In the genomic region with DNA sequence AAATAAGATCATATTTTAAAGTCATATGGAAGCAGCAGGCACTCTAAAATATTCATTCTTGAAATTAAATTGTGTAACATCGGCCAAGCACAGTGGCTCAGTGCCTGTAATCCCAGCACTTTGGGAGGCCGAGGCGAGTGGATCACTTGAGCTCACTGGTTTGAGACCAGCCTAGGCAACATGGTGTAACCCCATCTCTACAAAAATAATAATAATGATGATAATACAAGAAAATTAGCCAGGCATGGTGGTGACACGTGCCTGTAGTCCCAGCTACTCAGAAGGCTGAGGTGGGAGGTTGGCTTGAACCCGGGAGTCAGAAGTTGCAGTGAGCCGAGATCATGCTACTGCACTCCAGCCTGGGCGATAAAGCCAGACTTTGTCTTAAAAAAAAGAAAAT, we compare ENCODE assay signal across 25 cellular contexts.
"Had no signal": no experiment of that assay in that cellular context is flagged by ENCODE, and none has a peak within 500 bp of the region (broad histone marks: within the 10 kb centered on the region; RNA-seq: fewer than 3 reads in every experiment).

No MANE protein-coding gene starts in this region.

- H3K27ac ChIP-seq: adrenal gland, Peyer's patch, RWPE1, SJCRH30 had no signal

- H3K36me3 Mint-ChIP-seq: activated naive CD4-positive, alpha-beta T cell treated with anti-CD3 and anti-CD28 coated beads, Interleukin-2, amount 10 ng/mL, durations not matched to agents 7 days and 5 days; activated naive CD8-positive, alpha-beta T cell treated with anti-CD3 and anti-CD28 coated beads, Interleukin-2, amount 10 ng/mL, durations not matched to agents 7 days and 5 days had no signal

- H3K36me3 ChIP-seq: adrenal gland, MG63, Peyer's patch, SJCRH30 had no signal

- H3K27me3 Mint-ChIP-seq: activated naive CD8-positive, alpha-beta T cell treated with anti-CD3 and anti-CD28 coated beads, Interleukin-2, amount 10 ng/mL, durations not matched to agents 7 days and 5 days had no signal

- H3K4me2 ChIP-seq: SK-N-SH had no signal

- H3K4me3 ChIP-seq: adrenal gland, MG63, Peyer's patch, SJCRH30 had no signal

- H3K9ac ChIP-seq: SK-N-SH had no signal

- FAIRE-seq: bronchial epithelial cell had no signal

- DNase-seq: activated CD4-positive, alpha-beta T cell treated with anti-CD3 and anti-CD28 coated beads for 4 hours; activated gamma-delta T cell; activated naive CD4-positive, alpha-beta T cell treated with anti-CD3 and anti-CD28 coated beads, Interleukin-2, amount 10 ng/mL, durations not matched to agents 7 days and 5 days; activated naive CD8-positive, alpha-beta T cell treated with anti-CD3 and anti-CD28 coated beads, Interleukin-2, amount 10 ng/mL, durations not matched to agents 7 days and 5 days; activated T-cell treated with anti-CD3 and anti-CD28 coated beads for 4 hours; activated T-cell treated with anti-CD3 and anti-CD28 coated beads, Interleukin-2, amount 50 U/mL, for 48 hours; adrenal gland; anterior cingulate cortex; central memory CD4-positive, alpha-beta T cell; MG63; NCI-H1105; NCI-H1436; NCI-H1694 treated with DMSO at 0.1 percent for 48 hours; NCI-H2029 treated with DMSO at 0.1 percent for 48 hours; NCI-H345; NCI-H510A; NK-92 treated with Interleukin-12 subunit alpha and Interleukin-12 subunit beta, amount 100 ng/mL, for 24 hours; Peyer's patch; Right ventricle myocardium superior; SK-N-SH; T-helper 1 cell had no signal

- H3K4me1 Mint-ChIP-seq: activated naive CD4-positive, alpha-beta T cell treated with anti-CD3 and anti-CD28 coated beads, Interleukin-2, amount 10 ng/mL, durations not matched to agents 7 days and 5 days; activated naive CD8-positive, alpha-beta T cell treated with anti-CD3 and anti-CD28 coated beads, Interleukin-2, amount 10 ng/mL, durations not matched to agents 7 days and 5 days; activated T-helper 17 cell treated with anti-CD3 and anti-CD28 coated beads, Interleukin-2, amount 50 U/mL, for 72 hours had no signal

- H3K27me3 ChIP-seq: MG63, Peyer's patch, SJCRH30 had no signal

- H3K9me3 Mint-ChIP-seq: activated naive CD4-positive, alpha-beta T cell treated with anti-CD3 and anti-CD28 coated beads, Interleukin-2, amount 10 ng/mL, durations not matched to agents 7 days and 5 days; activated naive CD8-positive, alpha-beta T cell treated with anti-CD3 and anti-CD28 coated beads, Interleukin-2, amount 10 ng/mL, durations not matched to agents 7 days and 5 days had no signal

- H3K9me3 ChIP-seq: adrenal gland, MG63, Peyer's patch, SJCRH30, SK-N-SH had no signal

- H3K4me1 ChIP-seq: adrenal gland, Peyer's patch, SJCRH30 had no signal

- H3K27ac Mint-ChIP-seq: activated naive CD4-positive, alpha-beta T cell treated with anti-CD3 and anti-CD28 coated beads, Interleukin-2, amount 10 ng/mL, durations not matched to agents 7 days and 5 days; activated naive CD8-positive, alpha-beta T cell treated with anti-CD3 and anti-CD28 coated beads, Interleukin-2, amount 10 ng/mL, durations not matched to agents 7 days and 5 days; activated T-helper 17 cell treated with anti-CD3 and anti-CD28 coated beads, Interleukin-2, amount 50 U/mL, for 72 hours had no signal

- H3K4me3 Mint-ChIP-seq: activated naive CD4-positive, alpha-beta T cell treated with anti-CD3 and anti-CD28 coated beads, Interleukin-2, amount 10 ng/mL, durations not matched to agents 7 days and 5 days; activated naive CD8-positive, alpha-beta T cell treated with anti-CD3 and anti-CD28 coated beads, Interleukin-2, amount 10 ng/mL, durations not matched to agents 7 days and 5 days; activated T-helper 17 cell treated with anti-CD3 and anti-CD28 coated beads, Interleukin-2, amount 50 U/mL, for 72 hours had no signal
